Comparison of ENCODE assay signal across 31 cellular contexts in the genomic region with DNA sequence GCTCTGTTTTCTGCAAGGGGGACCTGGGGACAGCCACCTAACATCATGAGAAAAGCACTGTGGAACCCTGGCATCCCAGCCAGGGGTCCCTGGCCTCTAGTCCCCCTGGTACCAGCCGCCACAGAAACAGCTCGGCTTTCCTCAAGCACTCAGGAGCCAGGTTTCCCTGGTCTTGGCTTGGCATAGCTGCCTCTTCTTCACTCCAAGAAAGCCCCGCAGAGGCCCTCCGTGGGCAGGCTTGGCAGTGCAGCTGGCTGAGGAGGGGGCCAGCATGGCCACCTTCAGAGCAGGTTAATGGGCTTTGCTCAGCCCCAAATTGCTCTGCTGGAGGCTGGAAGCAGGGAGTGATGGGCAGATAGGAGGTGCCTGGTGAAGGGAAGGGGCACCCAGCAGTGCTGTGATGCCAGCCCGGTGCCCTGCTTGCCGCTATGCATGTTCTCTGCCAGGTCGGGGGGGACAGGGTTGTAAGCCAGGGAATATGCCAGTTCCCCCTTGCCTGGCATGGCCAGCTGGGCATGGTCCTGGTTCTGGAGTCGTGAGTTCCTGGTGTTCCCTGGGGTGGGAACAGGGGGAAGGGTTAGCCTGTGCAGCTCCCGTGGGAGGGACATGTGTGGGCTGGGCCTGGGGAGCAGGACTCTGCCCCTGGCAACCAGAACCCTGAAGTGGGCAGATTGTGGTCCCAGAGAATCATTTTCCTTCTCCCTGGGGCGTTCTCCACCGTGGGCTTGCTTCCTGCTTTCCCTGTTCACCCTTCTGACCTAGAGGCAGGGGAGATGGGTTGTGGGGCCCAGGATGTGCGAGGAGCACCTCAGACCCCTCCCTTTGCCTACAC. TPM values are rescaled to one million over a fixed set of nuclear protein-coding genes. Genes with fewer than 3 reads are reported as not detected.
DNase-seq lines count a peak whose midpoint lies in the region; ATAC-seq, FAIRE-seq and TF ChIP-seq lines count a peak whose summit lies in the region.
"Had no signal": no experiment of that assay in that cellular context is flagged by ENCODE, and none has a peak within 500 bp of the region (broad histone marks: within the 10 kb centered on the region; RNA-seq: fewer than 3 reads in every experiment).

No MANE protein-coding gene starts in this region.

- H3K4me1 ChIP-seq in right cardiac atrium (ENCODE audit: control insufficient read depth, insufficient read depth, low read length), result no peaks in the 10 kb centered on the region
- peaks cover 24% of the 10 kb centered on the region for H3K4me1 ChIP-seq in lower lobe of right lung
- H3K4me1 ChIP-seq in vagina, result peaks cover 54% of the 10 kb centered on the region

- FAIRE-seq in GM12891 (lab: Jason Lieb, UNC), result no peak
- FAIRE-seq: colon had no signal

- H3K4me3 ChIP-seq in right cardiac atrium (ENCODE audit: low read length), result no peak overlapping the region
- no peak overlapping the region for H3K4me3 ChIP-seq in lower lobe of right lung
- H3K4me3 ChIP-seq in vagina, result no peak overlapping the region
- H3K4me3 ChIP-seq: GM23248, Peyer's patch, right lobe of liver had no signal

- no peak for TF ChIP-seq POLR2A in vagina (IDR thresholded peaks at IDR 0.05)
- no peak for TF ChIP-seq POLR2A in GM12891 (IDR thresholded peaks at IDR 0.05; ENCODE audit: low read depth, low read length)

- intact Hi-C loops in right cardiac atrium (cut with DNase I) (no loop called here), Right ventricle myocardium superior (cut with DNase I) (no loop called here), lower lobe of right lung (cut with DNase I) (no loop called here), vagina (cut with DNase I) (no loop called here)

- H3K27ac ChIP-seq in right cardiac atrium (ENCODE audit: low read length), result no peak overlapping the region
- H3K27ac ChIP-seq in caudate nucleus (ENCODE audit: low read depth, low read length), result peak overlapping the region; percentile 36
- H3K27ac ChIP-seq in lower lobe of right lung, result no peak overlapping the region
- peak overlapping the region; percentile 51 for H3K27ac ChIP-seq in vagina
- H3K27ac ChIP-seq: C4-2B, epithelial cell of prostate, GM23248, Peyer's patch, right lobe of liver had no signal

- H3K27me3 ChIP-seq in right cardiac atrium (ENCODE audit: control insufficient read depth, insufficient read depth), result no peaks in the 10 kb centered on the region
- H3K27me3 ChIP-seq in lower lobe of right lung (ENCODE audit: low read depth), result no peaks in the 10 kb centered on the region
- H3K27me3 ChIP-seq in vagina, result no peaks in the 10 kb centered on the region
- H3K27me3 ChIP-seq: Peyer's patch, right lobe of liver had no signal

- TF ChIP-seq CTCF in lower lobe of right lung (IDR thresholded peaks at IDR 0.05) (no peak), vagina (IDR thresholded peaks at IDR 0.05) (no peak)

- DNase-seq in right cardiac atrium, result peak in 2 of 3 donors; percentile 52 to 54
- no peak for DNase-seq in Right ventricle myocardium superior
- DNase-seq in caudate nucleus (lab: John Stamatoyannopoulos, UW), result no peak
- DNase-seq in lower lobe of right lung, result peak; percentile 35
- no peak for DNase-seq in vagina (ENCODE audit: extremely low spot score in 2 of 2)
- DNase-seq in GM12891 (ENCODE audit: insufficient read length, low spot score), result no peak
- no peak for DNase-seq in stimulated activated CD4-positive, alpha-beta T cell treated with anti-CD3 and anti-CD28 coated beads, Interleukin-2, amount 100 ng/mL, for 48 hours
- DNase-seq: activated CD4-positive, alpha-beta T cell treated with anti-CD3 and anti-CD28 coated beads for 4 hours; activated CD8-positive, alpha-beta memory T cell treated with anti-CD3 and anti-CD28 coated beads for 24 hours; activated T-cell treated with anti-CD3 and anti-CD28 coated beads for 4 hours; amniotic stem cell; Caco-2; DND-41; effector CD8-positive, alpha-beta T cell; GM23248; immature natural killer cell; mesendoderm; MM.1S; NCI-H1417 treated with DMSO at 0.1 percent for 48 hours; NCI-H2029 treated with DMSO at 0.1 percent for 48 hours; NCI-H345; NCI-H748 treated with DMSO at 0.1 percent for 48 hours; Peyer's patch; stimulated activated CD4-positive, alpha-beta T cell treated with anti-CD3 and anti-CD28 coated beads, Interleukin-12 subunit alpha, Interleukin-12 subunit beta, amount 100 ng/mL, for 4 hours; stimulated activated CD4-positive, alpha-beta T cell treated with anti-CD3 and anti-CD28 coated beads, Interleukin-4, amount 100 ng/mL, for 1 hour; T-helper 9 cell had no signal

- H3K36me3 ChIP-seq in lower lobe of right lung, result no peaks in the 10 kb centered on the region
- H3K36me3 ChIP-seq in vagina, result no peaks in the 10 kb centered on the region
- H3K36me3 ChIP-seq: Peyer's patch, right lobe of liver had no signal

- ATAC-seq in right cardiac atrium (no peak), Right ventricle myocardium superior (ENCODE audit: poor library complexity) (no peak), lower lobe of right lung (no peak), HG02870 (IDR thresholded peaks at IDR 0.05; ENCODE audit: unreplicated experiment) (no peak)
- ATAC-seq: right lobe of liver had no signal

- no peaks in the 10 kb centered on the region for H3K9me3 ChIP-seq in right cardiac atrium (ENCODE audit: control insufficient read depth, low read length)
- H3K9me3 ChIP-seq in lower lobe of right lung, result no peaks in the 10 kb centered on the region
- no peaks in the 10 kb centered on the region for H3K9me3 ChIP-seq in vagina
- H3K9me3 ChIP-seq: Caco-2, Peyer's patch, right lobe of liver had no signal

- WGBS in right cardiac atrium, result 76% methylated on average over 12 of the region's 12 CpGs

TF ChIP-seq in GM12891, 5 proteins besides CTCF, POLR2A, EP300 and RAD21:
- TF ChIP-seq SPI1 (IDR thresholded peaks at IDR 0.05; ENCODE audit: low read depth, low read length), result no peak
- TF ChIP-seq TAF1 (IDR thresholded peaks at IDR 0.05; ENCODE audit: low read depth, low read length), result no peak
- TF ChIP-seq POU2F2 (IDR thresholded peaks at IDR 0.05; ENCODE audit: low read depth, low read length), result no peak
- no peak for TF ChIP-seq POLR2AphosphoS5 (IDR thresholded peaks at IDR 0.05; ENCODE audit: low read depth, low read length)
- TF ChIP-seq PAX5 (IDR thresholded peaks at IDR 0.05; ENCODE audit: insufficient read depth, low read length, severe bottlenecking), result no peak
TF ChIP-seq in GM12891: peak in this region for 0.

RNA-seq across cellular contexts. Expression of a gene that starts 3.2 kb away (rescaled TPM):
- 10 to 100 TPM in 1 of 4 donors, 1 to 10 TPM in 3; 5.4 to 11.0 (median 7.4) TPM for total RNA-seq in right cardiac atrium
- polyA plus RNA-seq in right cardiac atrium, result 5.0 TPM
- 9.3 TPM for total RNA-seq in Right ventricle myocardium superior
- total RNA-seq in lower lobe of right lung, result 6.6 TPM
- total RNA-seq in vagina, result 7.9 TPM
- polyA plus RNA-seq in GM12891 (2012; ENCODE audit: low read depth, missing spikeins), result 1.4 TPM

RNA-seq across cellular contexts. Expression of a gene that starts 6.7 kb away (rescaled TPM):
- total RNA-seq in right cardiac atrium (10 to 100 TPM; 31.4 to 37.8 (median 34.8) TPM), Right ventricle myocardium superior (28.5 TPM), lower lobe of right lung (53.1 TPM), vagina (39.8 TPM)
- 25.5 TPM for polyA plus RNA-seq in right cardiac atrium
- polyA plus RNA-seq in GM12891 (2012; ENCODE audit: low read depth, missing spikeins), result 13.2 TPM

RNA-seq across cellular contexts. Expression of a gene that starts 26.6 kb away (rescaled TPM):
- total RNA-seq in right cardiac atrium (100 to 1,000 TPM in 3 of 4 donors, 10 to 100 TPM in 1; 93.5 to 148 (median 113) TPM), Right ventricle myocardium superior (83.6 TPM), lower lobe of right lung (6.6 TPM), vagina (23.6 TPM)
- 98.5 TPM for polyA plus RNA-seq in right cardiac atrium
- 1.5 TPM for polyA plus RNA-seq in GM12891 (2012; ENCODE audit: low read depth, missing spikeins)

RNA-seq across cellular contexts. Expression of a gene that starts 27.7 kb away (rescaled TPM):
- 10 to 100 TPM; 30.6 to 45.3 (median 38.3) TPM for total RNA-seq in right cardiac atrium
- 53.0 TPM for polyA plus RNA-seq in right cardiac atrium
- 39.2 TPM for total RNA-seq in Right ventricle myocardium superior
- 62.7 TPM for total RNA-seq in lower lobe of right lung
- 61.1 TPM for total RNA-seq in vagina
- 12.4 TPM for polyA plus RNA-seq in GM12891 (2012; ENCODE audit: low read depth, missing spikeins)

RNA-seq across cellular contexts. Expression of a gene that starts 29.3 kb away (rescaled TPM):
- total RNA-seq in right cardiac atrium, result 1 to 10 TPM; 6.6 to 7.5 (median 7.3) TPM
- polyA plus RNA-seq in right cardiac atrium, result 5.2 TPM
- total RNA-seq in Right ventricle myocardium superior, result 7.0 TPM
- total RNA-seq in lower lobe of right lung, result 14.3 TPM
- total RNA-seq in vagina, result 13.3 TPM
- 1.9 TPM for polyA plus RNA-seq in GM12891 (2012; ENCODE audit: low read depth, missing spikeins)

Comparison
In these comparisons a context has a peak if more than half of its experiments do, and no peak if none do; other contexts are left out.
1. DNase-seq: peak in right cardiac atrium (2 of 3) and lower lobe of right lung (single experiment); none in Right ventricle myocardium superior (single experiment), caudate nucleus (0 of 61), vagina (0 of 2), GM12891 (single experiment) and stimulated activated CD4-positive, alpha-beta T cell treated with anti-CD3 and anti-CD28 coated beads, Interleukin-2, amount 100 ng/mL, for 48 hours (0 of 2).
2. H3K27ac ChIP-seq: peak in caudate nucleus (single experiment) and vagina (single experiment); none in right cardiac atrium (single experiment) and lower lobe of right lung (single experiment).